In genomic region chr11:66886671-66887221, GRCh38 we compare ENCODE assay signal across 17 cellular contexts. TPM values are rescaled to one million over a fixed set of nuclear protein-coding genes. Genes with fewer than 3 reads are reported as not detected.
DNase-seq lines count a peak whose midpoint lies in the region; ATAC-seq and TF ChIP-seq lines count a peak whose summit lies in the region.
"Had no signal": no experiment of that assay in that cellular context is flagged by ENCODE, and none has a peak within 500 bp of the region (broad histone marks: within the 10 kb centered on the region; RNA-seq: fewer than 3 reads in every experiment).

No MANE protein-coding gene starts in this region.

- peak; percentile 35 to 56 (median 52) for ATAC-seq in heart left ventricle
- peak; percentile 68 for ATAC-seq in sciatic nerve
- ATAC-seq in HG03439 (IDR thresholded peaks at IDR 0.05; ENCODE audit: unreplicated experiment), result no peak
- ATAC-seq in HG02678 (IDR thresholded peaks at IDR 0.05; ENCODE audit: unreplicated experiment), result no peak

- TF ChIP-seq CTCF in heart left ventricle (IDR thresholded peaks at IDR 0.05), result no peak

- H3K27ac ChIP-seq in heart left ventricle, result no peak overlapping the region
- H3K27ac ChIP-seq: colonic mucosa, sigmoid colon, suprapubic skin had no signal

- DNase-seq in H7 (peak; percentile 54), amniotic epithelial cell (ENCODE audit: low read depth) (peak; percentile 61), heart left ventricle (peak; percentile 40 to 68 (median 48)), sciatic nerve (ENCODE audit: low spot score) (no peak), midbrain (lab: John Stamatoyannopoulos, UW) (no peak)
- no peak for DNase-seq in activated T-cell treated with anti-CD3 and anti-CD28 coated beads, Interleukin-2, amount 50 U/mL, for 24 hours
- DNase-seq: activated naive CD4-positive, alpha-beta T cell treated with Interleukin-2 at 50 U/mL for 16 hours; CD4-positive, alpha-beta memory T cell; colonic mucosa; esophagus squamous epithelium; islet precursor cell; NCI-H1436 treated with DMSO at 0.1 percent for 48 hours; NCI-H524 treated with DMSO at 0.1 percent for 48 hours; sigmoid colon had no signal

- no peak overlapping the region for H3K4me3 Mint-ChIP-seq in activated T-cell treated with anti-CD3 and anti-CD28 coated beads, Interleukin-2, amount 50 U/mL, for 24 hours
- H3K4me3 Mint-ChIP-seq: CD4-positive, alpha-beta memory T cell had no signal

- no peaks in the 10 kb centered on the region for H3K36me3 ChIP-seq in H7 (replicated peaks; ENCODE audit: control insufficient read depth, insufficient read depth, low read length)
- no peaks in the 10 kb centered on the region for H3K36me3 ChIP-seq in heart left ventricle
- H3K36me3 ChIP-seq: colonic mucosa, esophagus squamous epithelium, sigmoid colon, suprapubic skin had no signal

- intact Hi-C loops in heart left ventricle (cut with DNase I) (no loop called here), sciatic nerve (cut with DNase I) (loop anchor here (2.0 kb wide), 1 partner anchor 62 kb away; no protein-coding TSS in a partner anchor)

- TF ChIP-seq POLR2A in heart left ventricle (IDR thresholded peaks at IDR 0.05), result no peak

- no peaks in the 10 kb centered on the region for H3K36me3 Mint-ChIP-seq in activated T-cell treated with anti-CD3 and anti-CD28 coated beads, Interleukin-2, amount 50 U/mL, for 24 hours (ENCODE audit: low read depth)
- H3K36me3 Mint-ChIP-seq: CD4-positive, alpha-beta memory T cell had no signal

- no peaks in the 10 kb centered on the region for H3K27me3 ChIP-seq in H7 (ENCODE audit: control insufficient read depth, insufficient read depth, low read length)
- H3K27me3 ChIP-seq in heart left ventricle, result no peaks in the 10 kb centered on the region
- H3K27me3 ChIP-seq: colonic mucosa, esophagus squamous epithelium, sigmoid colon, suprapubic skin had no signal

- peaks cover 3% of the 10 kb centered on the region for H3K4me1 Mint-ChIP-seq in activated T-cell treated with anti-CD3 and anti-CD28 coated beads, Interleukin-2, amount 50 U/mL, for 24 hours (ENCODE audit: low read depth)

- peaks cover 0 to 10% (median 0%) of the 10 kb centered on the region in 12 donors for H3K4me1 ChIP-seq in heart left ventricle
- H3K4me1 ChIP-seq: colonic mucosa had no signal

- H3K9me3 Mint-ChIP-seq in activated T-cell treated with anti-CD3 and anti-CD28 coated beads, Interleukin-2, amount 50 U/mL, for 24 hours, result no peaks in the 10 kb centered on the region
- H3K9me3 Mint-ChIP-seq: CD4-positive, alpha-beta memory T cell had no signal

- WGBS in heart left ventricle, 4 donors, result 53 to 71% (median 65%) methylated on average over 13 to 15 of the region's 15 CpGs

- H3K27ac Mint-ChIP-seq in activated T-cell treated with anti-CD3 and anti-CD28 coated beads, Interleukin-2, amount 50 U/mL, for 24 hours, result no peak overlapping the region

- H3K4me3 ChIP-seq in H7 (ENCODE audit: insufficient read depth, low read depth, low read length) (no peak overlapping the region), heart left ventricle (no peak overlapping the region)
- H3K4me3 ChIP-seq: colonic mucosa, esophagus squamous epithelium, sigmoid colon, suprapubic skin had no signal

- H3K27me3 Mint-ChIP-seq in activated T-cell treated with anti-CD3 and anti-CD28 coated beads, Interleukin-2, amount 50 U/mL, for 24 hours, result no peaks in the 10 kb centered on the region

- H3K9me3 ChIP-seq in heart left ventricle, result no peaks in the 10 kb centered on the region
- H3K9me3 ChIP-seq: colonic mucosa, esophagus squamous epithelium, sigmoid colon, suprapubic skin had no signal

RNA-seq across cellular contexts. Expression of gene LRFN4, which starts 29.9 kb away (rescaled TPM):
- 62.5 and 65.4 TPM in 2 replicates for total RNA-seq in H7 (2014; rRNA removed; shearing (Covaris generic))
- total RNA-seq in heart left ventricle, result 10 to 100 TPM in 8 of 9 donors, 1 to 10 TPM in 1; 8.2 to 22.0 (median 14.9) TPM
- 10 to 100 TPM; 15.4 to 22.1 TPM for polyA plus RNA-seq in heart left ventricle
- 14.5 TPM for total RNA-seq in sciatic nerve

RNA-seq across cellular contexts. Expression of gene RCE1, which starts 43.5 kb away (rescaled TPM):
- total RNA-seq in H7 (2014; rRNA removed; shearing (Covaris generic)), result 43.1 and 50.6 TPM in 2 replicates
- total RNA-seq in heart left ventricle (1 to 10 TPM; 3.1 to 9.5 (median 5.0) TPM), sciatic nerve (16.6 TPM)
- 1 to 10 TPM; 2.1 to 8.3 TPM for polyA plus RNA-seq in heart left ventricle

Comparison
In these comparisons a context has a peak if more than half of its experiments do, and no peak if none do; other contexts are left out.
1. DNase-seq: peak in H7 (single experiment), amniotic epithelial cell (single experiment) and heart left ventricle (5 of 5); none in sciatic nerve (single experiment), activated T-cell treated with anti-CD3 and anti-CD28 coated beads, Interleukin-2, amount 50 U/mL, for 24 hours (single experiment) and midbrain (single experiment).
2. ATAC-seq: peak in heart left ventricle (4 of 4) and sciatic nerve (single experiment); none in HG03439 (single experiment) and HG02678 (single experiment).